3 cellular contexts compared by ENCODE assay signal in genomic region chr7:139543801-139544603, GRCh38.
TF ChIP-seq lines count a peak whose summit lies in the region.

No MANE protein-coding gene starts in this region.

TF ChIP-seq in GM23338, 12 proteins besides CTCF, POLR2A, EP300 and RAD21 (continued from another document and continues in another):
- TF ChIP-seq EZH2 (IDR thresholded peaks at IDR 0.05; ENCODE audit: low read depth, unreplicated experiment) (no peak), ZNF462 (CRISPR knock-in tag; IDR thresholded peaks at IDR 0.05) (no peak), NANOG (IDR thresholded peaks at IDR 0.05; ENCODE audit: borderline replicate concordance) (no peak), CREB1 (CRISPR knock-in tag; IDR thresholded peaks at IDR 0.05; ENCODE audit: low read depth) (no peak), ZNF114 (CRISPR knock-in tag; IDR thresholded peaks at IDR 0.05) (no peak)

TF ChIP-seq in SK-N-SH treated with all-trans-retinoic acid at 6 μM for 48 hours, 23 proteins besides CTCF, POLR2A, EP300 and RAD21:
- TF ChIP-seq PATZ1 (CRISPR knock-in tag; IDR thresholded peaks at IDR 0.05; ENCODE audit: borderline replicate concordance) (no peak), ISL1 (CRISPR knock-in tag; IDR thresholded peaks at IDR 0.05) (no peak), POU6F1 (CRISPR knock-in tag; IDR thresholded peaks at IDR 0.05; ENCODE audit: borderline replicate concordance, low read depth) (no peak), ZFP3 (CRISPR knock-in tag; IDR thresholded peaks at IDR 0.05) (no peak), ZNF70 (CRISPR knock-in tag; IDR thresholded peaks at IDR 0.05) (no peak), SNAI2 (CRISPR knock-in tag; IDR thresholded peaks at IDR 0.05) (no peak), ZFP30 (CRISPR knock-in tag; IDR thresholded peaks at IDR 0.05) (no peak), ZNF565 (CRISPR knock-in tag; conservative IDR thresholded peaks at IDR 0.05; ENCODE audit: low read depth) (no peak), CSRNP3 (CRISPR knock-in tag; IDR thresholded peaks at IDR 0.05) (no peak), CREB5 (CRISPR knock-in tag; IDR thresholded peaks at IDR 0.05; ENCODE audit: low read depth) (no peak), TCF4 (CRISPR knock-in tag; IDR thresholded peaks at IDR 0.05; ENCODE audit: borderline replicate concordance) (no peak), TSHZ2 (CRISPR knock-in tag; IDR thresholded peaks at IDR 0.05) (no peak), CSDC2 (CRISPR knock-in tag; IDR thresholded peaks at IDR 0.05) (no peak), TOX (CRISPR knock-in tag; IDR thresholded peaks at IDR 0.05; ENCODE audit: borderline replicate concordance) (no peak), OSR1 (CRISPR knock-in tag; IDR thresholded peaks at IDR 0.05) (no peak), ZC3H10 (CRISPR knock-in tag; IDR thresholded peaks at IDR 0.05) (no peak), GLIS3 (CRISPR knock-in tag; IDR thresholded peaks at IDR 0.05) (no peak)

TF ChIP-seq in HepG2, 621 proteins besides CTCF, POLR2A, EP300 and RAD21 (continued from another document):
- TF ChIP-seq E2F2 (CRISPR knock-in tag; IDR thresholded peaks at IDR 0.05; ENCODE audit: borderline replicate concordance) (no peak), TEAD3 (CRISPR knock-in tag; optimal IDR thresholded peaks at IDR 0.05; ENCODE audit: borderline replicate concordance) (no peak), HNRNPK (IDR thresholded peaks at IDR 0.05; ENCODE audit: low read depth, low read length, poor library complexity, severe bottlenecking) (no peak), SALL2 (CRISPR knock-in tag; IDR thresholded peaks at IDR 0.05) (no peak), ZNF589 (CRISPR knock-in tag; conservative IDR thresholded peaks at IDR 0.05) (no peak), ZXDC (CRISPR knock-in tag; IDR thresholded peaks at IDR 0.05) (no peak), ZFY (CRISPR knock-in tag; IDR thresholded peaks at IDR 0.05) (no peak), ZMYM2 (CRISPR knock-in tag; IDR thresholded peaks at IDR 0.05) (no peak), PHB2 (IDR thresholded peaks at IDR 0.05; ENCODE audit: partially characterized antibody) (no peak), SNAPC5 (CRISPR knock-in tag; IDR thresholded peaks at IDR 0.05; ENCODE audit: borderline replicate concordance) (no peak), LCORL (IDR thresholded peaks at IDR 0.05) (no peak), LCORL (CRISPR knock-in tag; IDR thresholded peaks at IDR 0.05) (no peak), ZNF891 (CRISPR knock-in tag; IDR thresholded peaks at IDR 0.05) (no peak), ZNF614 (CRISPR knock-in tag; IDR thresholded peaks at IDR 0.05; ENCODE audit: borderline replicate concordance) (no peak), ZNF121 (CRISPR knock-in tag; IDR thresholded peaks at IDR 0.05) (no peak), ZNF256 (CRISPR knock-in tag; conservative IDR thresholded peaks at IDR 0.05) (no peak)
